8 cellular contexts compared by ENCODE assay signal in genomic region chr3:122208579-122208978, GRCh38. TPM values are rescaled to one million over a fixed set of nuclear protein-coding genes. Genes with fewer than 3 reads are reported as not detected.
"Had no signal": no experiment of that assay in that cellular context is flagged by ENCODE, and none has a peak within 500 bp of the region (broad histone marks: within the 10 kb centered on the region; RNA-seq: fewer than 3 reads in every experiment).

No MANE protein-coding gene starts in this region.

- H3K4me1 Mint-ChIP-seq: IgD-negative memory B cell had no signal

- H3K27me3 Mint-ChIP-seq: IgD-negative memory B cell had no signal

- H3K27ac ChIP-seq: HL-60 had no signal

- H3K27ac Mint-ChIP-seq: IgD-negative memory B cell had no signal

- H3K36me3 Mint-ChIP-seq: IgD-negative memory B cell had no signal

- DNase-seq: IMR-90, KBM-7 had no signal

- ATAC-seq: HepG2, K562 had no signal

- H3K4me3 ChIP-seq: K562 had no signal

- H3K4me3 Mint-ChIP-seq: IgD-negative memory B cell had no signal

RNA-seq across cellular contexts. Expression of gene CASR, which starts 25.1 kb away (rescaled TPM):
- total RNA-seq: HepG2, HT-29, HT1080, IMR-90, K562 had no signal
- polyA plus RNA-seq: HepG2, IgD-negative memory B cell, IMR-90, K562 had no signal
